ENCODE assay signal across 9 cellular contexts in the genomic region with DNA sequence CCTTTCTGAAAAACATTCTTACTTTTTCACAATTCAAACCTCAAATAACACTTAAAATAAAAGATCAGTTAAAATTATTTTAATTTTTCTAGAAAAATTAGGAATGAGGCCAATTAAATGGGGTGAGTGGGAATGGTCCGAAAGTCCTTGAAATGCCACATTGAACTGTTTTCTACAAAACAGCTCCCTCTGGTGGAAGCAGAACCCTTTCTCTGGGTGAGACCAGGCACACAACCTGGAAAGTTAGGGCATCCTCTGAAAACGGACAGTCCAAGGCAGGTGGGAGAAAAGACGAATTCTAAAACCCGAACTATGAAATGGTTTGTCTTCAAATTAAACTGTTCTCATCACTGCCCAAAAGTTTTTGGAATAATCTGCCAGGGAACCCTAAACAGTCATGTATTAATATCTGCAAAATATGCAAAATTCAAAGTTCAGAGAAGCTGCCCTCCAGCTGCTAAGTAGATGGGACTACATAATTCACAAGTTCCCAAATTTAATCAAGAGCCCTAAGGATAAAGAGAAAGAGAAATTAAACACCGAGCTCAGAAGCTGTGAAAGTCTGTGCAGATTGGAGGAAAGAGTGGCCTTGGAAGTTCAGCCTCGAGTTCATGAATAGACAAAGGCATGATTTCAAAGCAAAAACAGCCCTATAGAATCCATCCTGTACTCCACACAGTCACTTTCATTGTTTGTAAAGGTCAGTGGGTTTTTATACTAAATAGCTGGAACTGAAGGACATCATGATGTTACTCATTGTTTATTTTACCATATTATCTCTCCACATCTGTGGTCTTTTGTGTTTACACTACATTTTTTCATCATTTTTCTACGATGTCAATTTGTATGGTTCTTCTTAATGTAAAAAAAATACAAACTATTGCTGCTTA.
A peak's percentile ranks its signal among the peaks of the same experiment; 100 is the strongest.
DNase-seq lines count a peak whose midpoint lies in the region; ATAC-seq and TF ChIP-seq lines count a peak whose summit lies in the region.
"Had no signal": no experiment of that assay in that cellular context is flagged by ENCODE, and none has a peak within 500 bp of the region (broad histone marks: within the 10 kb centered on the region; RNA-seq: fewer than 3 reads in every experiment).

No MANE protein-coding gene starts in this region.

- no peak overlapping the region for H3K14ac ChIP-seq in trophoblast cell (ENCODE audit: low read length)

- H3K36me3 Mint-ChIP-seq in activated naive CD4-positive, alpha-beta T cell treated with anti-CD3 and anti-CD28 coated beads, Interleukin-2, amount 10 ng/mL, durations not matched to agents 7 days and 5 days = no peaks in the 10 kb centered on the region
- H3K36me3 Mint-ChIP-seq: activated naive CD8-positive, alpha-beta T cell treated with anti-CD3 and anti-CD28 coated beads, Interleukin-2, amount 10 ng/mL, durations not matched to agents 7 days and 5 days had no signal

- no peak overlapping the region for H3K27ac Mint-ChIP-seq in activated naive CD4-positive, alpha-beta T cell treated with anti-CD3 and anti-CD28 coated beads, Interleukin-2, amount 10 ng/mL, durations not matched to agents 7 days and 5 days
- H3K27ac Mint-ChIP-seq: activated naive CD8-positive, alpha-beta T cell treated with anti-CD3 and anti-CD28 coated beads, Interleukin-2, amount 10 ng/mL, durations not matched to agents 7 days and 5 days had no signal

- no peaks in the 10 kb centered on the region for H3K9me3 Mint-ChIP-seq in activated naive CD4-positive, alpha-beta T cell treated with anti-CD3 and anti-CD28 coated beads, Interleukin-2, amount 10 ng/mL, durations not matched to agents 7 days and 5 days
- H3K9me3 Mint-ChIP-seq: activated naive CD8-positive, alpha-beta T cell treated with anti-CD3 and anti-CD28 coated beads, Interleukin-2, amount 10 ng/mL, durations not matched to agents 7 days and 5 days had no signal

- H3K9ac ChIP-seq in trophoblast cell (ENCODE audit: low read length) = no peak overlapping the region

- H3K4me3 Mint-ChIP-seq in activated naive CD4-positive, alpha-beta T cell treated with anti-CD3 and anti-CD28 coated beads, Interleukin-2, amount 10 ng/mL, durations not matched to agents 7 days and 5 days = no peak overlapping the region
- H3K4me3 Mint-ChIP-seq: activated naive CD8-positive, alpha-beta T cell treated with anti-CD3 and anti-CD28 coated beads, Interleukin-2, amount 10 ng/mL, durations not matched to agents 7 days and 5 days had no signal

- no peak overlapping the region for H4K8ac ChIP-seq in trophoblast cell (ENCODE audit: low read depth, low read length)

- no CpG with 5 or more reads among the region's 7 CpGs for WGBS in trophoblast cell (ENCODE audit: extremely low coverage, insufficient coverage, insufficient read length)

- H3K79me2 ChIP-seq in trophoblast cell (ENCODE audit: control insufficient read depth, insufficient read depth, low read length, poor library complexity) = no peaks in the 10 kb centered on the region

- H3K4me2 ChIP-seq in trophoblast cell (ENCODE audit: low read length) = no peak overlapping the region

- H3K79me1 ChIP-seq in trophoblast cell (ENCODE audit: low read length) = no peaks in the 10 kb centered on the region

- H3K23ac ChIP-seq in trophoblast cell (ENCODE audit: low read length) = no peak overlapping the region

- peak; percentile 26 for DNase-seq in activated naive CD4-positive, alpha-beta T cell treated with anti-CD3 and anti-CD28 coated beads, Interleukin-2, amount 10 ng/mL, durations not matched to agents 7 days and 5 days
- DNase-seq in activated naive CD4-positive, alpha-beta T cell treated with Interleukin-2 at 50 U/mL for 16 hours = no peak
- DNase-seq in LNCaP clone FGC (ENCODE audit: low read depth) = no peak
- DNase-seq in WERI-Rb-1 = peak; percentile 49
- no peak for DNase-seq in foreskin keratinocyte
- peak; percentile 12 to 70 for DNase-seq in trophoblast cell
- DNase-seq: activated naive CD8-positive, alpha-beta T cell treated with anti-CD3 and anti-CD28 coated beads, Interleukin-2, amount 10 ng/mL, durations not matched to agents 7 days and 5 days had no signal

- H3K4me1 Mint-ChIP-seq in activated naive CD4-positive, alpha-beta T cell treated with anti-CD3 and anti-CD28 coated beads, Interleukin-2, amount 10 ng/mL, durations not matched to agents 7 days and 5 days = no peaks in the 10 kb centered on the region
- H3K4me1 Mint-ChIP-seq: activated naive CD8-positive, alpha-beta T cell treated with anti-CD3 and anti-CD28 coated beads, Interleukin-2, amount 10 ng/mL, durations not matched to agents 7 days and 5 days had no signal

- no peak overlapping the region for H3K18ac ChIP-seq in trophoblast cell (ENCODE audit: low read length)

- H3K27me3 ChIP-seq in WERI-Rb-1 (ENCODE audit: insufficient read depth, low read depth, severe bottlenecking) (peaks cover 6% of the 10 kb centered on the region), foreskin keratinocyte (no peaks in the 10 kb centered on the region), trophoblast cell (ENCODE audit: insufficient read depth, low read length) (no peaks in the 10 kb centered on the region)

- TF ChIP-seq CTCF in LNCaP clone FGC (IDR thresholded peaks at IDR 0.05; ENCODE audit: control insufficient read depth, extremely low read depth, insufficient read depth) (peak; percentile 80), WERI-Rb-1 (IDR thresholded peaks at IDR 0.05; ENCODE audit: low read depth, low read length) (peak; percentile 71), foreskin keratinocyte (conservative IDR thresholded peaks at IDR 0.05) (peak; percentile 62)

- peaks cover 4% of the 10 kb centered on the region for H3K27me3 Mint-ChIP-seq in activated naive CD4-positive, alpha-beta T cell treated with anti-CD3 and anti-CD28 coated beads, Interleukin-2, amount 10 ng/mL, durations not matched to agents 7 days and 5 days

- CTCF ChIA-PET in activated naive CD4-positive, alpha-beta T cell treated with anti-CD3 and anti-CD28 coated beads, Interleukin-2, amount 10 ng/mL, durations not matched to agents 7 days and 5 days (lab: Charles Lee) = interaction anchor here (0.7 to 2.8 kb wide), 3 partner anchors 15 to 253 kb away, joined by 3 to 14 read pairs (median 6); no protein-coding TSS in a partner anchor

- ATAC-seq in foreskin keratinocyte (no peak), HG03175 (IDR thresholded peaks at IDR 0.05; ENCODE audit: unreplicated experiment) (no peak), GM21526 (IDR thresholded peaks at IDR 0.05; ENCODE audit: low FRiP score, unreplicated experiment) (no peak)

- H3K36me3 ChIP-seq in WERI-Rb-1 = no peaks in the 10 kb centered on the region
- no peaks in the 10 kb centered on the region for H3K36me3 ChIP-seq in trophoblast cell (ENCODE audit: control insufficient read depth in 1 of 2, insufficient read depth in 2 of 2, low read length in 2 of 2)

- H3K27ac ChIP-seq in WERI-Rb-1 (no peak overlapping the region), foreskin keratinocyte (no peak overlapping the region), trophoblast cell (ENCODE audit: low read depth, low read length) (no peak overlapping the region)

- no peak overlapping the region for H2BK120ac ChIP-seq in trophoblast cell (ENCODE audit: insufficient read depth, low read length, poor library complexity)

- H3K4me3 ChIP-seq in LNCaP clone FGC (ENCODE audit: low read depth, low read length) = no peak overlapping the region
- H3K4me3 ChIP-seq in WERI-Rb-1 (ENCODE audit: low read depth, low read length) = no peak overlapping the region
- H3K4me3 ChIP-seq in trophoblast cell (ENCODE audit: low read depth, low read length) = no peak overlapping the region

- no peak overlapping the region for H2BK5ac ChIP-seq in trophoblast cell (ENCODE audit: low read depth, low read length, poor library complexity)

- H2AK5ac ChIP-seq in trophoblast cell (ENCODE audit: low read length) = no peak overlapping the region

- no peak overlapping the region for H2BK12ac ChIP-seq in trophoblast cell (ENCODE audit: low read length)

- H3K4me1 ChIP-seq in foreskin keratinocyte = no peaks in the 10 kb centered on the region
- H3K4me1 ChIP-seq in trophoblast cell (ENCODE audit: control insufficient read depth in 1 of 2, insufficient read depth in 2 of 2, low read length in 2 of 2) = no peaks in the 10 kb centered on the region

- H4K91ac ChIP-seq in trophoblast cell (ENCODE audit: low read depth, low read length) = no peak overlapping the region

- H2AFZ ChIP-seq in trophoblast cell (ENCODE audit: insufficient read depth, low read length, poor library complexity) = no peak overlapping the region

- no peak overlapping the region for H4K12ac ChIP-seq in trophoblast cell (ENCODE audit: low read depth, low read length)

- no peaks in the 10 kb centered on the region for H3K9me3 ChIP-seq in WERI-Rb-1 (ENCODE audit: severe bottlenecking)
- peaks cover 1% of the 10 kb centered on the region for H3K9me3 ChIP-seq in trophoblast cell (ENCODE audit: insufficient read depth, low read depth, low read length)

- H3K4ac ChIP-seq in trophoblast cell (ENCODE audit: low read depth, low read length) = no peak overlapping the region

Comparison
In these comparisons a context has a peak if more than half of its experiments do, and no peak if none do; other contexts are left out.
1. DNase-seq: peak in activated naive CD4-positive, alpha-beta T cell treated with anti-CD3 and anti-CD28 coated beads, Interleukin-2, amount 10 ng/mL, durations not matched to agents 7 days and 5 days (single experiment), WERI-Rb-1 (single experiment) and trophoblast cell (2 of 2); none in activated naive CD4-positive, alpha-beta T cell treated with Interleukin-2 at 50 U/mL for 16 hours (single experiment), LNCaP clone FGC (single experiment) and foreskin keratinocyte (0 of 2).
2. Peak in every context shown above with its lines, with median percentiles within 50 percentile points of each other: CTCF ChIP-seq.